ENCODE assay signal across 8 cellular contexts in genomic region chr7:66099551-66100407, GRCh38. TPM values are rescaled to one million over a fixed set of nuclear protein-coding genes. Genes with fewer than 3 reads are reported as not detected.
DNase-seq lines count a peak whose midpoint lies in the region; ATAC-seq and TF ChIP-seq lines count a peak whose summit lies in the region.

No MANE protein-coding gene starts in this region.

- ATAC-seq in GM21717 (IDR thresholded peaks at IDR 0.05; ENCODE audit: unreplicated experiment) (peak; percentile 86), left cardiac atrium (peak; percentile 96 to 97)

- no peak for TF ChIP-seq CTCF in prostate gland (IDR thresholded peaks at IDR 0.05)

- peak overlapping the region; percentile 48 for H3K4me3 ChIP-seq in SJCRH30
- H3K4me3 ChIP-seq in prostate gland, result peak overlapping the region; percentile 21 to 33

- H3K9me3 ChIP-seq in KOPT-K1 (ENCODE audit: insufficient read depth, low read length, poor library complexity, severe bottlenecking) (no peaks in the 10 kb centered on the region), SJCRH30 (replicated peaks) (no peaks in the 10 kb centered on the region), prostate gland (no peaks in the 10 kb centered on the region)

- peak overlapping the region; percentile 59 for H3K27ac ChIP-seq in KOPT-K1 (ENCODE audit: low read depth, low read length, poor library complexity, severe bottlenecking)
- no peak overlapping the region for H3K27ac ChIP-seq in SJCRH30
- peak overlapping the region; percentile 87 to 91 for H3K27ac ChIP-seq in prostate gland

- no peaks in the 10 kb centered on the region; the same call in 1 of the 2 replicates for H3K4me1 ChIP-seq in SJCRH30
- no peaks in the 10 kb centered on the region for H3K4me1 ChIP-seq in prostate gland (replicated peaks)

- H3K27me3 ChIP-seq in SJCRH30, result no peaks in the 10 kb centered on the region
- no peaks in the 10 kb centered on the region for H3K27me3 ChIP-seq in prostate gland (replicated peaks; ENCODE audit: insufficient read depth)

- peak; percentile 53 for TF ChIP-seq POLR2A in prostate gland (IDR thresholded peaks at IDR 0.05)

- peak; percentile 94 for DNase-seq in DMS53 treated with DMSO at 0.1 percent for 48 hours (lab: John Stamatoyannopoulos, UW; ENCODE audit: unreplicated experiment)
- DNase-seq in SJCRH30, result peak; percentile 62 to 76
- peak; percentile 97 for DNase-seq in amniotic epithelial cell (ENCODE audit: low read depth)
- peak; percentile 71 for DNase-seq in left cardiac atrium
- DNase-seq in prostate gland (ENCODE audit: low spot score), result peak; percentile 91
- no peak for DNase-seq in NCI-H446 treated with DMSO at 0.1 percent for 48 hours (lab: John Stamatoyannopoulos, UW)

- intact Hi-C loops in left cardiac atrium (cut with DNase I), result no loop called here
- intact Hi-C loops in prostate gland (cut with DNase I), result no loop called here

- H3K36me3 ChIP-seq in KOPT-K1 (ENCODE audit: insufficient read depth, low read length) (no peaks in the 10 kb centered on the region), SJCRH30 (no peaks in the 10 kb centered on the region), prostate gland (no peaks in the 10 kb centered on the region)

- WGBS in prostate gland, result 0% methylated on average over 15 of the region's 15 CpGs

RNA-seq across cellular contexts. Expression of gene CRCP, which starts 14.9 kb away (rescaled TPM):
- total RNA-seq in SJCRH30 (2014; rRNA removed; shearing (Covaris generic)), result 47.3 and 57.1 TPM in 2 replicates
- total RNA-seq in left cardiac atrium, result 10 to 100 TPM; 25.7 to 27.4 TPM
- total RNA-seq in prostate gland, result 10 to 100 TPM; 37.9 to 48.1 TPM

RNA-seq across cellular contexts. Expression of gene ASL, which starts 24.2 kb away (rescaled TPM):
- 13.7 and 15.0 TPM in 2 replicates for total RNA-seq in SJCRH30 (2014; rRNA removed; shearing (Covaris generic))
- total RNA-seq in left cardiac atrium (10 to 100 TPM; 11.1 to 14.7 TPM), prostate gland (10 to 100 TPM; 24.0 to 36.4 TPM)
